Comparison of ENCODE assay signal across 18 cellular contexts in genomic region chr16:17015702-17016101, GRCh38.
"Had no signal": no experiment of that assay in that cellular context is flagged by ENCODE, and none has a peak within 500 bp of the region (broad histone marks: within the 10 kb centered on the region; RNA-seq: fewer than 3 reads in every experiment).

No MANE protein-coding gene starts in this region.

- DNase-seq: Karpas-422, KG1, MG63, NCI-H1092 treated with DMSO at 0.1 percent for 48 hours, NCI-H1436, NCI-H187, NCI-H2029, NCI-H2081 treated with DMSO at 0.1 percent for 48 hours, NCI-H2171, NCI-H345, NCI-H446 treated with DMSO at 0.1 percent for 48 hours, NCI-H510A treated with DMSO at 0.1 percent for 48 hours, NCI-H69, NCI-H774, SHP77, SK-N-SH, SW 1271 had no signal

- H3K36me3 ChIP-seq: MG63 had no signal

- H3K4me3 ChIP-seq: MG63 had no signal

- H3K4me2 ChIP-seq: SK-N-SH had no signal

- H3K27ac ChIP-seq: RWPE1 had no signal

- H3K9me3 ChIP-seq: SK-N-SH had no signal

- H3K9ac ChIP-seq: SK-N-SH had no signal
